ENCODE assay signal across 1 cellular context in the genomic region with DNA sequence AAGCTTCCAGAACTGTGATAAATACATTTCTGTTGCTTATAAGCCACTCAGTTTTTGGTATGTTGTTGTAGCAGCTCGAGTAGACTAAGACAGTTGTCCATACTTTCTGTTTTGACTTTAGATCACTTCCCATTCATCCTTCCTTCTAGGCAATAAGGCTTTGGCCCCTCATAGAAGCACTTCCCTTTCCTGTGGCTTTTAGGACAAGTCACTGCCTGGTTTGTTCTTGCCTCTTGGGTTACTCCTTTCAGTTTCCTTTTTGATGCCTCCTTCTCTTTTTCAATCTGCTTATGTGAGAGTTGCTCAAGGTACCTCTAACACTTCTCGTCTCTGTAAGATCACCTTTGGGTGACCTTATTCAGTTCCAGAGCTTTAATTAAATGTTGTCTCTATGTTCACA.
TF ChIP-seq lines count a peak whose summit lies in the region.

No MANE protein-coding gene starts in this region.

TF ChIP-seq in HepG2, 621 proteins besides CTCF, POLR2A, EP300 and RAD21 (continued from another document):
- TF ChIP-seq, protein P1, sequence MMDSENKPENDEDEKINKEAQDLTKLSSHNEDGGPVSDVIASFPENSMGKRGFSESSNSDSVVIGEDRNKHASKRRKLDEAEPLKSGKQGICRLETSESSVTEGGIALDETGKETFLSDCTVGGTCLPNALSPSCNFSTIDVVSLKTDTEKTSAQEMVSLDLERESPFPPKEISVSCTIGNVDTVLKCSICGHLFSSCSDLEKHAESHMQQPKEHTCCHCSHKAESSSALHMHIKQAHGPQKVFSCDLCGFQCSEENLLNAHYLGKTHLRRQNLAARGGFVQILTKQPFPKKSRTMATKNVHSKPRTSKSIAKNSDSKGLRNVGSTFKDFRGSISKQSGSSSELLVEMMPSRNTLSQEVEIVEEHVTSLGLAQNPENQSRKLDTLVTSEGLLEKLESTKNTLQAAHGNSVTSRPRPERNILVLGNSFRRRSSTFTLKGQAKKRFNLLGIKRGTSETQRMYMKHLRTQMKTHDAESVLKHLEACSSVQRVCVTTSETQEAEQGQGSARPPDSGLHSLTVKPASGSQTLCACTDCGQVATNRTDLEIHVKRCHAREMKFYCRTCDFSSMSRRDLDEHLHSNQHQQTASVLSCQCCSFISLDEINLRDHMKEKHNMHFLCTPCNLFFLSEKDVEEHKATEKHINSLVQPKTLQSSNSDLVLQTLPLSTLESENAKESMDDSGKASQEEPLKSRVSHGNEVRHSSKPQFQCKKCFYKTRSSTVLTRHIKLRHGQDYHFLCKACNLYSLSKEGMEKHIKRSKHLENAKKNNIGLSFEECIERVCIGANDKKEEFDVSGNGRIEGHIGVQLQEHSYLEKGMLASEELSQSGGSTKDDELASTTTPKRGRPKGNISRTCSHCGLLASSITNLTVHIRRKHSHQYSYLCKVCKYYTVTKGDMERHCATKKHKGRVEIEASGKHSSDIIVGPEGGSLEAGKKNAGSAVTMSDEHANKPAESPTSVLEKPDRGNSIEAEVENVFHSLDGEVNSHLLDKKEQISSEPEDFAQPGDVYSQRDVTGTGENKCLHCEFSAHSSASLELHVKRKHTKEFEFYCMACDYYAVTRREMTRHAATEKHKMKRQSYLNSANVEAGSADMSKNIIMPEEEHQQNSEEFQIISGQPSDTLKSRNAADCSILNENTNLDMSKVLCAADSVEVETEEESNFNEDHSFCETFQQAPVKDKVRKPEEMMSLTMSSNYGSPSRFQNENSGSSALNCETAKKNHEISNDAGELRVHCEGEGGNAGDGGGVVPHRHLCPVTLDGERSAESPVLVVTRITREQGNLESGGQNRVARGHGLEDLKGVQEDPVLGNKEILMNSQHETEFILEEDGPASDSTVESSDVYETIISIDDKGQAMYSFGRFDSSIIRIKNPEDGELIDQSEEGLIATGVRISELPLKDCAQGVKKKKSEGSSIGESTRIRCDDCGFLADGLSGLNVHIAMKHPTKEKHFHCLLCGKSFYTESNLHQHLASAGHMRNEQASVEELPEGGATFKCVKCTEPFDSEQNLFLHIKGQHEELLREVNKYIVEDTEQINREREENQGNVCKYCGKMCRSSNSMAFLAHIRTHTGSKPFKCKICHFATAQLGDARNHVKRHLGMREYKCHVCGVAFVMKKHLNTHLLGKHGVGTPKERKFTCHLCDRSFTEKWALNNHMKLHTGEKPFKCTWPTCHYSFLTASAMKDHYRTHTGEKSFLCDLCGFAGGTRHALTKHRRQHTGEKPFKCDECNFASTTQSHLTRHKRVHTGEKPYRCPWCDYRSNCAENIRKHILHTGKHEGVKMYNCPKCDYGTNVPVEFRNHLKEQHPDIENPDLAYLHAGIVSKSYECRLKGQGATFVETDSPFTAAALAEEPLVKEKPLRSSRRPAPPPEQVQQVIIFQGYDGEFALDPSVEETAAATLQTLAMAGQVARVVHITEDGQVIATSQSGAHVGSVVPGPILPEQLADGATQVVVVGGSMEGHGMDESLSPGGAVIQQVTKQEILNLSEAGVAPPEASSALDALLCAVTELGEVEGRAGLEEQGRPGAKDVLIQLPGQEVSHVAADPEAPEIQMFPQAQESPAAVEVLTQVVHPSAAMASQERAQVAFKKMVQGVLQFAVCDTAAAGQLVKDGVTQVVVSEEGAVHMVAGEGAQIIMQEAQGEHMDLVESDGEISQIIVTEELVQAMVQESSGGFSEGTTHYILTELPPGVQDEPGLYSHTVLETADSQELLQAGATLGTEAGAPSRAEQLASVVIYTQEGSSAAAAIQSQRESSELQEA (CRISPR knock-in tag; IDR thresholded peaks at IDR 0.05; ENCODE audit: not compliant biosample characterization) = no peak
- no peak for TF ChIP-seq ZNF30 (CRISPR knock-in tag; IDR thresholded peaks at IDR 0.05)
- TF ChIP-seq NFRKB (IDR thresholded peaks at IDR 0.05) = no peak
- TF ChIP-seq ZNF468 (CRISPR knock-in tag; IDR thresholded peaks at IDR 0.05) = no peak
- TF ChIP-seq PRMT3 (CRISPR knock-in tag; IDR thresholded peaks at IDR 0.05; ENCODE audit: borderline replicate concordance, low read depth) = no peak
- no peak for TF ChIP-seq ZNF589 (CRISPR knock-in tag; conservative IDR thresholded peaks at IDR 0.05)
- no peak for TF ChIP-seq ZNF432 (CRISPR knock-in tag; IDR thresholded peaks at IDR 0.05; ENCODE audit: borderline replicate concordance)
- no peak for TF ChIP-seq ZNF720 (CRISPR knock-in tag; IDR thresholded peaks at IDR 0.05)
- no peak for TF ChIP-seq RFXANK (CRISPR knock-in tag; IDR thresholded peaks at IDR 0.05)
- TF ChIP-seq POLR2AphosphoS2 (IDR thresholded peaks at IDR 0.05; ENCODE audit: low read depth, low read length) = no peak
- TF ChIP-seq, protein P2, sequence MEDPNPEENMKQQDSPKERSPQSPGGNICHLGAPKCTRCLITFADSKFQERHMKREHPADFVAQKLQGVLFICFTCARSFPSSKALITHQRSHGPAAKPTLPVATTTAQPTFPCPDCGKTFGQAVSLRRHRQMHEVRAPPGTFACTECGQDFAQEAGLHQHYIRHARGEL (CRISPR knock-in tag; IDR thresholded peaks at IDR 0.05) = no peak
TF ChIP-seq in HepG2: peak in this region for 0.
